In genomic region chr9:99822596-99823391, GRCh38 we compare ENCODE assay signal across 8 cellular contexts.
DNase-seq lines count a peak whose midpoint lies in the region; ATAC-seq and TF ChIP-seq lines count a peak whose summit lies in the region.

No MANE protein-coding gene starts in this region.

- H3K9ac ChIP-seq in DND-41 (ENCODE audit: low read depth, low read length) = peak overlapping the region; percentile 47; the same call in 1 of the 2 replicates

- peak overlapping the region in 1 of 2 experiments; percentile 64; a peak in 3 of 4 replicates for H3K4me3 ChIP-seq in DND-41 (ENCODE audit: low read depth in 1 of 2, low read length in 2 of 2)

- peaks cover 36% of the 10 kb centered on the region for H4K20me1 ChIP-seq in DND-41 (ENCODE audit: insufficient read depth, low read length)

- H3K27ac ChIP-seq in DND-41 (ENCODE audit: low read length) = no peak overlapping the region
- H3K27ac ChIP-seq in caudate nucleus (ENCODE audit: low read depth, low read length) = peak overlapping the region; percentile 97
- peak overlapping the region; percentile 98 for H3K27ac ChIP-seq in layer of hippocampus (ENCODE audit: low read depth, low read length)

- no peaks in the 10 kb centered on the region; the same call in 1 of the 2 replicates for H3K36me3 ChIP-seq in DND-41 (ENCODE audit: insufficient read depth, low read length)

- H3K4me2 ChIP-seq in DND-41 (ENCODE audit: insufficient read depth, low read length) = peak overlapping the region; percentile 96

- no peak overlapping the region; the same call in 1 of the 2 replicates for H2AFZ ChIP-seq in DND-41 (ENCODE audit: low read depth, low read length)

- H3K79me2 ChIP-seq in DND-41 (ENCODE audit: insufficient read depth, low read length) = no peaks in the 10 kb centered on the region

- H3K4me1 ChIP-seq in DND-41 (ENCODE audit: insufficient read depth, low read length) = peaks cover 50% of the 10 kb centered on the region

- no peaks in the 10 kb centered on the region for H3K9me3 ChIP-seq in DND-41 (ENCODE audit: insufficient read depth, low read length, severe bottlenecking)

- no peak for ATAC-seq in DND-41 (ENCODE audit: insufficient read depth, low read depth)
- no peak for ATAC-seq in GM19035 (IDR thresholded peaks at IDR 0.05; ENCODE audit: unreplicated experiment)

- DNase-seq in DND-41 (peak; percentile 36), Kasumi-1 (lab: John Stamatoyannopoulos, UW) (peak; percentile 55 to 72), T-helper 9 cell (peak; percentile 48), caudate nucleus (lab: John Stamatoyannopoulos, UW) (peak in 42 of 61 donors; percentile 12 to 72 (median 49)), NCI-H226 (no peak)
- peak; percentile 51 for DNase-seq in stimulated activated CD4-positive, alpha-beta T cell treated with anti-CD3 and anti-CD28 coated beads, Interleukin-1b, Interleukin-23, amount 100 ng/mL, for 48 hours

- TF ChIP-seq CTCF in DND-41 (IDR thresholded peaks at IDR 0.05; ENCODE audit: borderline replicate concordance, extremely low read depth, low read length, poor library complexity, severe bottlenecking) = no peak

- H3K27me3 ChIP-seq in DND-41 (ENCODE audit: insufficient read depth, low read length, poor library complexity) (peaks cover 60% of the 10 kb centered on the region), layer of hippocampus (ENCODE audit: control insufficient read depth, insufficient read depth, low read length) (no peaks in the 10 kb centered on the region)
